In the genomic region with DNA sequence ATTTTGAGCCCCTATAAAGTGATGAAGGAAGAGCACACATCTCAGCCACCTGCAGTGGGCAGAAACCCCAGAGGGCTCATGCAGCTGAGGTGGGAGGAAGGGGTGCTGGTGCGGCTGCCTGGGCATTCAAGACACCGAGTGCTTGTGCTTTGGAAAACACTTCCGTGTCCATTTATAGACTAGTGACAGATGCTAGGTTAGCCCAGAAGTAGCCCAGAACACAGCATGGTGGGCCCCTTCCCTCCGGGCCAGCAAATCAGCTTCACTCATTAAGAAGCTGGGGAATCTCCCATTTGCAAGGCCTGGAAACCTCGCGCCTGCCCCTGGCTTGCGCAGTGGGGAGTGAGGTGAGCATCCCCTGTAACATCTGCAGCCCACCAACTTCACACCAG, we compare ENCODE assay signal across 24 cellular contexts. TPM values are rescaled to one million over a fixed set of nuclear protein-coding genes. Genes with fewer than 3 reads are reported as not detected.
DNase-seq lines count a peak whose midpoint lies in the region; ATAC-seq lines count a peak whose summit lies in the region.
"Had no signal": no experiment of that assay in that cellular context is flagged by ENCODE, and none has a peak within 500 bp of the region (broad histone marks: within the 10 kb centered on the region; RNA-seq: fewer than 3 reads in every experiment).

No MANE protein-coding gene starts in this region.

- no peak for ATAC-seq in left cardiac atrium
- ATAC-seq: body of pancreas; HCT116; left colon; naive thymus-derived CD4-positive, alpha-beta T cell; right cardiac atrium had no signal

- intact Hi-C loops in cardiac septum (cut with DNase I), result no loop called here
- intact Hi-C loops in left cardiac atrium (cut with DNase I), result no loop called here

- peak; percentile 60 for DNase-seq in cardiac septum (ENCODE audit: low spot score)
- no peak for DNase-seq in left cardiac atrium
- DNase-seq in NCI-H446 treated with DMSO at 0.1 percent for 48 hours (lab: John Stamatoyannopoulos, UW), result peak; percentile 60
- DNase-seq in cerebellum (ENCODE audit: low spot score), result peak; percentile 88
- DNase-seq in Kasumi-1 (lab: John Stamatoyannopoulos, UW), result no peak
- DNase-seq in AG08396 (ENCODE audit: low spot score), result no peak
- DNase-seq in superior temporal gyrus (ENCODE audit: extremely low spot score), result no peak
- DNase-seq in ureter (ENCODE audit: low spot score), result no peak
- DNase-seq: ACHN; activated B cell treated with CpG ODN at 0.5 μM for 24 hours; activated CD4-positive, alpha-beta T cell treated with anti-CD3 and anti-CD28 coated beads, Interleukin-2, amount 50 U/mL, for 48 hours; activated CD8-positive, alpha-beta memory T cell treated with anti-CD3 and anti-CD28 coated beads, Interleukin-2, amount 50 U/mL, for 48 hours; activated effector memory CD4-positive, alpha-beta T cell treated with Interleukin-2 at 50 U/mL for 16 hours; body of pancreas; cortex of kidney; KBM-7; left colon; naive thymus-derived CD4-positive, alpha-beta T cell; NCI-H187 treated with DMSO at 0.1 percent for 48 hours; NCI-H345; right cardiac atrium; stimulated activated CD4-positive, alpha-beta T cell treated with anti-CD3 and anti-CD28 coated beads, Interleukin-15, amount 100 ng/mL, for 24 hours; stimulated activated CD8-positive, alpha-beta memory T cell treated with anti-CD3 and anti-CD28 coated beads, Interleukin-4, amount 100 ng/mL, for 48 hours had no signal

RNA-seq across cellular contexts. Expression of a gene that starts 12.9 kb away (rescaled TPM):
- 2.1 TPM for total RNA-seq in cardiac septum
- total RNA-seq in left cardiac atrium, result 1 to 10 TPM; 1.1 to 2.0 TPM
- 7.7 TPM for total RNA-seq in cerebellum
- total RNA-seq in ureter, result 7.0 TPM

Comparison
In these comparisons a context has a peak if more than half of its experiments do, and no peak if none do; other contexts are left out.
1. DNase-seq: peak in cardiac septum (single experiment), NCI-H446 treated with DMSO at 0.1 percent for 48 hours (single experiment) and cerebellum (single experiment); none in left cardiac atrium (single experiment), Kasumi-1 (0 of 2), AG08396 (single experiment), superior temporal gyrus (single experiment) and ureter (single experiment).